Comparison of ENCODE assay signal across 1 cellular context in the genomic region with DNA sequence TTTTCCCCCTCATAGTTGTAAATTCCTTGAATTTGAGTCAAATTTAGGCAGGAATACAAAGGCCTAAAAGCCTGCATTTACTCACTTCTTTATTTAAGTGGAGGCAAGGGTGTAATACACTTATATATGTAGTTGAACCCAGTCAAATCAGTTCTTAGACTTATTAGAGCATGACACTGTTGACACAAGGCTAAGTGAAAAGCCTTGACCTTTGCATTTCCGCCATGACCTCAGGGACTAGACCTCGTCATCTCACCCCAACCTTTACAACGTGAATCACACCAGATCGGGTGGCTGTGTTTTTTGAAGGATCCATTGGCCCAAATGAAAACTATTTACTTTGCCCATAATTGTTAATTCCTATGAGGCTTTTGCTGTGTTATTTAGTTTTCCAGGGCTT.
A peak's percentile ranks its signal among the peaks of the same experiment; 100 is the strongest.
TF ChIP-seq lines count a peak whose summit lies in the region.

No MANE protein-coding gene starts in this region.

TF ChIP-seq in HepG2, 621 proteins besides CTCF, POLR2A, EP300 and RAD21 (continued from another document and continues in another):
- TF ChIP-seq, protein P1, sequence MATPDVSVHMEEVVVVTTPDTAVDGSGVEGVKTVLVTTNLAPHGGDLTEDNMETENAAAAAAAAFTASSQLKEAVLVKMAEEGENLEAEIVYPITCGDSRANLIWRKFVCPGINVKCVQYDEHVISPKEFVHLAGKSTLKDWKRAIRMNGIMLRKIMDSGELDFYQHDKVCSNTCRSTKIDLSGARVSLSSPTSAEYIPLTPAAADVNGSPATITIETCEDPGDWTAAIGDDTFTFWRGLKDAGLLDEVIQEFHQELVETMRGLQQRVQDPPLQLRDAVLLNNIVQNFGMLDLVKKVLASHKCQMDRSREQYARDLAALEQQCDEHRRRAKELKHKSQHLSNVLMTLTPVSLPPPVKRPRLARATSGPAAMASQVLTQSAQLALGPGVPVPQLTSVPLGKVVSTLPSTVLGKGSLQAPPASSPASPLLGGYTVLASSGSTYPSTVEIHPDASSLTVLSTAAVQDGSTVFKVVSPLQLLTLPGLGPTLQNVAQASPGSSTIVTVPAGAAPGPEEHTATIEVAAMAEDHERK (CRISPR knock-in tag; IDR thresholded peaks at IDR 0.05; ENCODE audit: low read depth): no peak
- TF ChIP-seq, protein P2, sequence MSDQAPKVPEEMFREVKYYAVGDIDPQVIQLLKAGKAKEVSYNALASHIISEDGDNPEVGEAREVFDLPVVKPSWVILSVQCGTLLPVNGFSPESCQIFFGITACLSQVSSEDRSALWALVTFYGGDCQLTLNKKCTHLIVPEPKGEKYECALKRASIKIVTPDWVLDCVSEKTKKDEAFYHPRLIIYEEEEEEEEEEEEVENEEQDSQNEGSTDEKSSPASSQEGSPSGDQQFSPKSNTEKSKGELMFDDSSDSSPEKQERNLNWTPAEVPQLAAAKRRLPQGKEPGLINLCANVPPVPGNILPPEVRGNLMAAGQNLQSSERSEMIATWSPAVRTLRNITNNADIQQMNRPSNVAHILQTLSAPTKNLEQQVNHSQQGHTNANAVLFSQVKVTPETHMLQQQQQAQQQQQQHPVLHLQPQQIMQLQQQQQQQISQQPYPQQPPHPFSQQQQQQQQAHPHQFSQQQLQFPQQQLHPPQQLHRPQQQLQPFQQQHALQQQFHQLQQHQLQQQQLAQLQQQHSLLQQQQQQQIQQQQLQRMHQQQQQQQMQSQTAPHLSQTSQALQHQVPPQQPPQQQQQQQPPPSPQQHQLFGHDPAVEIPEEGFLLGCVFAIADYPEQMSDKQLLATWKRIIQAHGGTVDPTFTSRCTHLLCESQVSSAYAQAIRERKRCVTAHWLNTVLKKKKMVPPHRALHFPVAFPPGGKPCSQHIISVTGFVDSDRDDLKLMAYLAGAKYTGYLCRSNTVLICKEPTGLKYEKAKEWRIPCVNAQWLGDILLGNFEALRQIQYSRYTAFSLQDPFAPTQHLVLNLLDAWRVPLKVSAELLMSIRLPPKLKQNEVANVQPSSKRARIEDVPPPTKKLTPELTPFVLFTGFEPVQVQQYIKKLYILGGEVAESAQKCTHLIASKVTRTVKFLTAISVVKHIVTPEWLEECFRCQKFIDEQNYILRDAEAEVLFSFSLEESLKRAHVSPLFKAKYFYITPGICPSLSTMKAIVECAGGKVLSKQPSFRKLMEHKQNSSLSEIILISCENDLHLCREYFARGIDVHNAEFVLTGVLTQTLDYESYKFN (CRISPR knock-in tag; conservative IDR thresholded peaks at IDR 0.05): peak; percentile 85
- TF ChIP-seq ZNF3 (CRISPR knock-in tag; IDR thresholded peaks at IDR 0.05) (no peak), PHF8 (CRISPR knock-in tag; IDR thresholded peaks at IDR 0.05) (no peak), MBNL3 (CRISPR knock-in tag; conservative IDR thresholded peaks at IDR 0.05) (no peak), SNAPC2 (CRISPR knock-in tag; IDR thresholded peaks at IDR 0.05) (no peak), ZFP37 (CRISPR knock-in tag; IDR thresholded peaks at IDR 0.05; ENCODE audit: borderline replicate concordance) (no peak), ETV5 (CRISPR knock-in tag; IDR thresholded peaks at IDR 0.05; ENCODE audit: borderline replicate concordance) (peak; percentile 90), NR1H2 (CRISPR knock-in tag; IDR thresholded peaks at IDR 0.05; ENCODE audit: borderline replicate concordance, low read depth) (no peak), CREB1 (IDR thresholded peaks at IDR 0.05) (peak; percentile 78), CREB1 (CRISPR knock-in tag; IDR thresholded peaks at IDR 0.05) (peak; percentile 62), NFE2 (CRISPR knock-in tag; IDR thresholded peaks at IDR 0.05) (no peak), ZNF12 (CRISPR knock-in tag; IDR thresholded peaks at IDR 0.05) (peak; percentile 74; the same call in 1 of the 2 replicates), RBM22 (optimal IDR thresholded peaks at IDR 0.05; ENCODE audit: low read length) (no peak), ZNF446 (CRISPR knock-in tag; IDR thresholded peaks at IDR 0.05) (no peak), MEF2D (CRISPR knock-in tag; IDR thresholded peaks at IDR 0.05) (peak; percentile 73), ZNF274 (CRISPR knock-in tag; IDR thresholded peaks at IDR 0.05) (no peak), ZSCAN20 (CRISPR knock-in tag; IDR thresholded peaks at IDR 0.05; ENCODE audit: borderline replicate concordance) (no peak), SIX1 (CRISPR knock-in tag; IDR thresholded peaks at IDR 0.05; ENCODE audit: borderline replicate concordance) (peak; percentile 41; the same call in 1 of the 2 replicates), HNRNPH1 (optimal IDR thresholded peaks at IDR 0.05; ENCODE audit: low read depth, low read length) (no peak), NCOA5 (CRISPR knock-in tag; IDR thresholded peaks at IDR 0.05) (no peak), SMYD3 (CRISPR knock-in tag; IDR thresholded peaks at IDR 0.05) (no peak), HNF4A (CRISPR knock-in tag; IDR thresholded peaks at IDR 0.05) (peak; percentile 79), MIER3 (CRISPR knock-in tag; IDR thresholded peaks at IDR 0.05; ENCODE audit: borderline replicate concordance) (peak; percentile 29; the same call in 1 of the 2 replicates), KDM1A (CRISPR knock-in tag; IDR thresholded peaks at IDR 0.05) (no peak), EZH2 (conservative IDR thresholded peaks at IDR 0.05; ENCODE audit: low read depth, low read length) (no peak), GFI1 (CRISPR knock-in tag; IDR thresholded peaks at IDR 0.05; ENCODE audit: borderline replicate concordance) (peak; percentile 94), ZNF484 (CRISPR knock-in tag; IDR thresholded peaks at IDR 0.05; ENCODE audit: borderline replicate concordance, low read depth) (no peak), ASH2L (IDR thresholded peaks at IDR 0.05; ENCODE audit: insufficient read length, low read depth, low read length) (peak; percentile 59)
- TF ChIP-seq, protein P3, sequence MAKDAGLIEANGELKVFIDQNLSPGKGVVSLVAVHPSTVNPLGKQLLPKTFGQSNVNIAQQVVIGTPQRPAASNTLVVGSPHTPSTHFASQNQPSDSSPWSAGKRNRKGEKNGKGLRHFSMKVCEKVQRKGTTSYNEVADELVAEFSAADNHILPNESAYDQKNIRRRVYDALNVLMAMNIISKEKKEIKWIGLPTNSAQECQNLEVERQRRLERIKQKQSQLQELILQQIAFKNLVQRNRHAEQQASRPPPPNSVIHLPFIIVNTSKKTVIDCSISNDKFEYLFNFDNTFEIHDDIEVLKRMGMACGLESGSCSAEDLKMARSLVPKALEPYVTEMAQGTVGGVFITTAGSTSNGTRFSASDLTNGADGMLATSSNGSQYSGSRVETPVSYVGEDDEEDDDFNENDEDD (CRISPR knock-in tag; IDR thresholded peaks at IDR 0.05; ENCODE audit: borderline replicate concordance): no peak
- TF ChIP-seq, protein P4, sequence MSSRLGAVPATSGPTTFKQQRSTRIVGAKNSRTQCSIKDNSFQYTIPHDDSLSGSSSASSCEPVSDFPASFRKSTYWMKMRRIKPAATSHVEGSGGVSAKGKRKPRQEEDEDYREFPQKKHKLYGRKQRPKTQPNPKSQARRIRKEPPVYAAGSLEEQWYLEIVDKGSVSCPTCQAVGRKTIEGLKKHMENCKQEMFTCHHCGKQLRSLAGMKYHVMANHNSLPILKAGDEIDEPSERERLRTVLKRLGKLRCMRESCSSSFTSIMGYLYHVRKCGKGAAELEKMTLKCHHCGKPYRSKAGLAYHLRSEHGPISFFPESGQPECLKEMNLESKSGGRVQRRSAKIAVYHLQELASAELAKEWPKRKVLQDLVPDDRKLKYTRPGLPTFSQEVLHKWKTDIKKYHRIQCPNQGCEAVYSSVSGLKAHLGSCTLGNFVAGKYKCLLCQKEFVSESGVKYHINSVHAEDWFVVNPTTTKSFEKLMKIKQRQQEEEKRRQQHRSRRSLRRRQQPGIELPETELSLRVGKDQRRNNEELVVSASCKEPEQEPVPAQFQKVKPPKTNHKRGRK (CRISPR knock-in tag; IDR thresholded peaks at IDR 0.05): no peak
- TF ChIP-seq, protein P5, sequence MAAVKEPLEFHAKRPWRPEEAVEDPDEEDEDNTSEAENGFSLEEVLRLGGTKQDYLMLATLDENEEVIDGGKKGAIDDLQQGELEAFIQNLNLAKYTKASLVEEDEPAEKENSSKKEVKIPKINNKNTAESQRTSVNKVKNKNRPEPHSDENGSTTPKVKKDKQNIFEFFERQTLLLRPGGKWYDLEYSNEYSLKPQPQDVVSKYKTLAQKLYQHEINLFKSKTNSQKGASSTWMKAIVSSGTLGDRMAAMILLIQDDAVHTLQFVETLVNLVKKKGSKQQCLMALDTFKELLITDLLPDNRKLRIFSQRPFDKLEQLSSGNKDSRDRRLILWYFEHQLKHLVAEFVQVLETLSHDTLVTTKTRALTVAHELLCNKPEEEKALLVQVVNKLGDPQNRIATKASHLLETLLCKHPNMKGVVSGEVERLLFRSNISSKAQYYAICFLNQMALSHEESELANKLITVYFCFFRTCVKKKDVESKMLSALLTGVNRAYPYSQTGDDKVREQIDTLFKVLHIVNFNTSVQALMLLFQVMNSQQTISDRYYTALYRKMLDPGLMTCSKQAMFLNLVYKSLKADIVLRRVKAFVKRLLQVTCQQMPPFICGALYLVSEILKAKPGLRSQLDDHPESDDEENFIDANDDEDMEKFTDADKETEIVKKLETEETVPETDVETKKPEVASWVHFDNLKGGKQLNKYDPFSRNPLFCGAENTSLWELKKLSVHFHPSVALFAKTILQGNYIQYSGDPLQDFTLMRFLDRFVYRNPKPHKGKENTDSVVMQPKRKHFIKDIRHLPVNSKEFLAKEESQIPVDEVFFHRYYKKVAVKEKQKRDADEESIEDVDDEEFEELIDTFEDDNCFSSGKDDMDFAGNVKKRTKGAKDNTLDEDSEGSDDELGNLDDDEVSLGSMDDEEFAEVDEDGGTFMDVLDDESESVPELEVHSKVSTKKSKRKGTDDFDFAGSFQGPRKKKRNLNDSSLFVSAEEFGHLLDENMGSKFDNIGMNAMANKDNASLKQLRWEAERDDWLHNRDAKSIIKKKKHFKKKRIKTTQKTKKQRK (IDR thresholded peaks at IDR 0.05; ENCODE audit: low read length): no peak
- TF ChIP-seq, protein P6, sequence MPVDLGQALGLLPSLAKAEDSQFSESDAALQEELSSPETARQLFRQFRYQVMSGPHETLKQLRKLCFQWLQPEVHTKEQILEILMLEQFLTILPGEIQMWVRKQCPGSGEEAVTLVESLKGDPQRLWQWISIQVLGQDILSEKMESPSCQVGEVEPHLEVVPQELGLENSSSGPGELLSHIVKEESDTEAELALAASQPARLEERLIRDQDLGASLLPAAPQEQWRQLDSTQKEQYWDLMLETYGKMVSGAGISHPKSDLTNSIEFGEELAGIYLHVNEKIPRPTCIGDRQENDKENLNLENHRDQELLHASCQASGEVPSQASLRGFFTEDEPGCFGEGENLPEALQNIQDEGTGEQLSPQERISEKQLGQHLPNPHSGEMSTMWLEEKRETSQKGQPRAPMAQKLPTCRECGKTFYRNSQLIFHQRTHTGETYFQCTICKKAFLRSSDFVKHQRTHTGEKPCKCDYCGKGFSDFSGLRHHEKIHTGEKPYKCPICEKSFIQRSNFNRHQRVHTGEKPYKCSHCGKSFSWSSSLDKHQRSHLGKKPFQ (CRISPR knock-in tag; IDR thresholded peaks at IDR 0.05; ENCODE audit: insufficient replicate concordance): peak; percentile 91
- TF ChIP-seq, protein P7, sequence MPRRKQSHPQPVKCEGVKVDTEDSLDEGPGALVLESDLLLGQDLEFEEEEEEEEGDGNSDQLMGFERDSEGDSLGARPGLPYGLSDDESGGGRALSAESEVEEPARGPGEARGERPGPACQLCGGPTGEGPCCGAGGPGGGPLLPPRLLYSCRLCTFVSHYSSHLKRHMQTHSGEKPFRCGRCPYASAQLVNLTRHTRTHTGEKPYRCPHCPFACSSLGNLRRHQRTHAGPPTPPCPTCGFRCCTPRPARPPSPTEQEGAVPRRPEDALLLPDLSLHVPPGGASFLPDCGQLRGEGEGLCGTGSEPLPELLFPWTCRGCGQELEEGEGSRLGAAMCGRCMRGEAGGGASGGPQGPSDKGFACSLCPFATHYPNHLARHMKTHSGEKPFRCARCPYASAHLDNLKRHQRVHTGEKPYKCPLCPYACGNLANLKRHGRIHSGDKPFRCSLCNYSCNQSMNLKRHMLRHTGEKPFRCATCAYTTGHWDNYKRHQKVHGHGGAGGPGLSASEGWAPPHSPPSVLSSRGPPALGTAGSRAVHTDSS (CRISPR knock-in tag; conservative IDR thresholded peaks at IDR 0.05): no peak
- TF ChIP-seq, protein P8, sequence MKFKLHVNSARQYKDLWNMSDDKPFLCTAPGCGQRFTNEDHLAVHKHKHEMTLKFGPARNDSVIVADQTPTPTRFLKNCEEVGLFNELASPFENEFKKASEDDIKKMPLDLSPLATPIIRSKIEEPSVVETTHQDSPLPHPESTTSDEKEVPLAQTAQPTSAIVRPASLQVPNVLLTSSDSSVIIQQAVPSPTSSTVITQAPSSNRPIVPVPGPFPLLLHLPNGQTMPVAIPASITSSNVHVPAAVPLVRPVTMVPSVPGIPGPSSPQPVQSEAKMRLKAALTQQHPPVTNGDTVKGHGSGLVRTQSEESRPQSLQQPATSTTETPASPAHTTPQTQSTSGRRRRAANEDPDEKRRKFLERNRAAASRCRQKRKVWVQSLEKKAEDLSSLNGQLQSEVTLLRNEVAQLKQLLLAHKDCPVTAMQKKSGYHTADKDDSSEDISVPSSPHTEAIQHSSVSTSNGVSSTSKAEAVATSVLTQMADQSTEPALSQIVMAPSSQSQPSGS (CRISPR knock-in tag; IDR thresholded peaks at IDR 0.05): peak; percentile 48; the same call in 1 of the 2 replicates
- TF ChIP-seq, protein P9, sequence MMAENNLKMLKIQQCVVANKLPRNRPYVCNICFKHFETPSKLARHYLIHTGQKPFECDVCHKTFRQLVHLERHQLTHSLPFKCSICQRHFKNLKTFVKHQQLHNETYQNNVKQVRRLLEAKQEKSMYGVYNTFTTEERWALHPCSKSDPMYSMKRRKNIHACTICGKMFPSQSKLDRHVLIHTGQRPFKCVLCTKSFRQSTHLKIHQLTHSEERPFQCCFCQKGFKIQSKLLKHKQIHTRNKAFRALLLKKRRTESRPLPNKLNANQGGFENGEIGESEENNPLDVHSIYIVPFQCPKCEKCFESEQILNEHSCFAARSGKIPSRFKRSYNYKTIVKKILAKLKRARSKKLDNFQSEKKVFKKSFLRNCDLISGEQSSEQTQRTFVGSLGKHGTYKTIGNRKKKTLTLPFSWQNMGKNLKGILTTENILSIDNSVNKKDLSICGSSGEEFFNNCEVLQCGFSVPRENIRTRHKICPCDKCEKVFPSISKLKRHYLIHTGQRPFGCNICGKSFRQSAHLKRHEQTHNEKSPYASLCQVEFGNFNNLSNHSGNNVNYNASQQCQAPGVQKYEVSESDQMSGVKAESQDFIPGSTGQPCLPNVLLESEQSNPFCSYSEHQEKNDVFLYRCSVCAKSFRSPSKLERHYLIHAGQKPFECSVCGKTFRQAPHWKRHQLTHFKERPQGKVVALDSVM (CRISPR knock-in tag; IDR thresholded peaks at IDR 0.05): no peak
- TF ChIP-seq, protein P10, sequence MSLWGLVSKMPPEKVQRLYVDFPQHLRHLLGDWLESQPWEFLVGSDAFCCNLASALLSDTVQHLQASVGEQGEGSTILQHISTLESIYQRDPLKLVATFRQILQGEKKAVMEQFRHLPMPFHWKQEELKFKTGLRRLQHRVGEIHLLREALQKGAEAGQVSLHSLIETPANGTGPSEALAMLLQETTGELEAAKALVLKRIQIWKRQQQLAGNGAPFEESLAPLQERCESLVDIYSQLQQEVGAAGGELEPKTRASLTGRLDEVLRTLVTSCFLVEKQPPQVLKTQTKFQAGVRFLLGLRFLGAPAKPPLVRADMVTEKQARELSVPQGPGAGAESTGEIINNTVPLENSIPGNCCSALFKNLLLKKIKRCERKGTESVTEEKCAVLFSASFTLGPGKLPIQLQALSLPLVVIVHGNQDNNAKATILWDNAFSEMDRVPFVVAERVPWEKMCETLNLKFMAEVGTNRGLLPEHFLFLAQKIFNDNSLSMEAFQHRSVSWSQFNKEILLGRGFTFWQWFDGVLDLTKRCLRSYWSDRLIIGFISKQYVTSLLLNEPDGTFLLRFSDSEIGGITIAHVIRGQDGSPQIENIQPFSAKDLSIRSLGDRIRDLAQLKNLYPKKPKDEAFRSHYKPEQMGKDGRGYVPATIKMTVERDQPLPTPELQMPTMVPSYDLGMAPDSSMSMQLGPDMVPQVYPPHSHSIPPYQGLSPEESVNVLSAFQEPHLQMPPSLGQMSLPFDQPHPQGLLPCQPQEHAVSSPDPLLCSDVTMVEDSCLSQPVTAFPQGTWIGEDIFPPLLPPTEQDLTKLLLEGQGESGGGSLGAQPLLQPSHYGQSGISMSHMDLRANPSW (CRISPR knock-in tag; IDR thresholded peaks at IDR 0.05; ENCODE audit: borderline replicate concordance): no peak
